In the genomic region with DNA sequence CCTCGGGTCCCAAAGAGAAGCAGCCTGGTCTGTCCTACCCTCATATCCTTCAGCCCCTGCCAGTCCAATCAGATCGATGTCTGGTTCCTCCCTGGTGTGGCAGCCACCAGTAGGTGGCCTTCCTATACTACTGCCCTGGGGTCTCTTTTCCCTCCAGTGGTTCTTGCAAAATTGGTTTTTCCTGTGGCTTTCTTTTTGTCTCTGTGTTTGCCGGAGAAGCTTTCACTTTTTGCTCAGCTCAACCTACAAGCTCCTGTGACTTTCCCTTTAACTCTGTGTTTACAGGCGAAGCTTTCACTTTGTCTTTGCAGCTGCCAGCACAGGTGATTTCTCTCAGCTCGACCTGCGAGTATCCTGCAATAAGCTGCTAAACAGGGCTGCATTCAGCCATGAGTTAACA, we compare ENCODE assay signal across 8 cellular contexts. TPM values are rescaled to one million over a fixed set of nuclear protein-coding genes. Genes with fewer than 3 reads are reported as not detected.
DNase-seq lines count a peak whose midpoint lies in the region; ATAC-seq and TF ChIP-seq lines count a peak whose summit lies in the region.
"Had no signal": no experiment of that assay in that cellular context is flagged by ENCODE, and none has a peak within 500 bp of the region (broad histone marks: within the 10 kb centered on the region; RNA-seq: fewer than 3 reads in every experiment).

No MANE protein-coding gene starts in this region.

- H3K36me3 ChIP-seq in endodermal cell (ENCODE audit: control insufficient read depth, insufficient read depth, low read length) (no peaks in the 10 kb centered on the region), suprapubic skin (no peaks in the 10 kb centered on the region)

- H3K27ac Mint-ChIP-seq in endodermal cell: peak overlapping the region; percentile 84

- DNase-seq in LoVo (ENCODE audit: low spot score) (peak; percentile 11), endodermal cell (peak; percentile 60), suprapubic skin (ENCODE audit: low spot score in 2 of 2) (no peak), NCI-H2227 treated with DMSO at 0.1 percent for 48 hours (lab: John Stamatoyannopoulos, UW) (no peak)
- DNase-seq in activated effector memory CD4-positive, alpha-beta T cell treated with anti-CD3 and anti-CD28 coated beads, Interleukin-2, amount 50 U/mL, for 16 hours: no peak

- no peak overlapping the region for H3K9ac ChIP-seq in endodermal cell (ENCODE audit: extremely low read depth, low read length, poor library complexity, severe bottlenecking)

- no peak overlapping the region for H3K4me3 ChIP-seq in endodermal cell (ENCODE audit: low read length)
- no peak overlapping the region for H3K4me3 ChIP-seq in suprapubic skin

- no peaks in the 10 kb centered on the region for H3K9me3 ChIP-seq in endodermal cell (ENCODE audit: control insufficient read depth, low read length)
- H3K9me3 ChIP-seq in suprapubic skin: no peaks in the 10 kb centered on the region

- H3K27me3 ChIP-seq in endodermal cell (ENCODE audit: control insufficient read depth, insufficient read depth, low read length, poor library complexity, severe bottlenecking) (peaks cover 10% of the 10 kb centered on the region), suprapubic skin (no peaks in the 10 kb centered on the region)

- TF ChIP-seq EP300 in suprapubic skin (IDR thresholded peaks at IDR 0.05): no peak

- H3K4me1 Mint-ChIP-seq in endodermal cell: peaks cover 21% of the 10 kb centered on the region

- TF ChIP-seq POLR2A in suprapubic skin (IDR thresholded peaks at IDR 0.05): no peak

- peaks cover 43% of the 10 kb centered on the region for H3K27me3 Mint-ChIP-seq in endodermal cell (ENCODE audit: insufficient read depth)

- ATAC-seq in GM19438 (IDR thresholded peaks at IDR 0.05; ENCODE audit: low read depth, unreplicated experiment): peak; percentile 50
- ATAC-seq in HG03460 (IDR thresholded peaks at IDR 0.05; ENCODE audit: unreplicated experiment): no peak

- H3K4me1 ChIP-seq in endodermal cell (ENCODE audit: control insufficient read depth, insufficient read depth, low read length): no peaks in the 10 kb centered on the region
- H3K4me1 ChIP-seq in suprapubic skin: peaks cover 7% of the 10 kb centered on the region

- H3K4me3 Mint-ChIP-seq in endodermal cell: no peak overlapping the region

- peak; percentile 69 for TF ChIP-seq CTCF in endodermal cell (conservative IDR thresholded peaks at IDR 0.05)
- TF ChIP-seq CTCF in suprapubic skin (IDR thresholded peaks at IDR 0.05): no peak

- 79 to 84% methylated on average over 6 of the region's 6 CpGs for WGBS in endodermal cell (ENCODE audit: insufficient coverage in 1 of 2, insufficient read length in 1 of 2), 2 experiments
- WGBS in suprapubic skin: 41% methylated on average over 6 of the region's 6 CpGs

- H3K27ac ChIP-seq in endodermal cell (ENCODE audit: low read depth, low read length) (no peak overlapping the region), suprapubic skin (peak overlapping the region; percentile 28)

- H3K36me3 Mint-ChIP-seq in endodermal cell (ENCODE audit: low read depth): no peaks in the 10 kb centered on the region

- H3K9me3 Mint-ChIP-seq in endodermal cell: no peaks in the 10 kb centered on the region

RNA-seq across cellular contexts. Expression of a gene that starts 46.8 kb away (rescaled TPM):
- total RNA-seq in endodermal cell (not detected), suprapubic skin (under 1 TPM in 1 of 4 donors, not detected in 3; 0.40 TPM)
- not detected for polyA plus RNA-seq in endodermal cell (2013, experiment 1 of 2)
- polyA plus RNA-seq in endodermal cell (2013, experiment 2 of 2): not detected
- total RNA-seq: activated CD8-positive, alpha-beta memory T cell treated with anti-CD3 and anti-CD28 coated beads for 36 hours had no signal

Comparison
In these comparisons a context has a peak if more than half of its experiments do, and no peak if none do; other contexts are left out.
1. DNase-seq: peak in LoVo (single experiment) and endodermal cell (single experiment); none in suprapubic skin (0 of 2), activated effector memory CD4-positive, alpha-beta T cell treated with anti-CD3 and anti-CD28 coated beads, Interleukin-2, amount 50 U/mL, for 16 hours (single experiment) and NCI-H2227 treated with DMSO at 0.1 percent for 48 hours (single experiment).